9 cellular contexts compared by ENCODE assay signal in the genomic region with DNA sequence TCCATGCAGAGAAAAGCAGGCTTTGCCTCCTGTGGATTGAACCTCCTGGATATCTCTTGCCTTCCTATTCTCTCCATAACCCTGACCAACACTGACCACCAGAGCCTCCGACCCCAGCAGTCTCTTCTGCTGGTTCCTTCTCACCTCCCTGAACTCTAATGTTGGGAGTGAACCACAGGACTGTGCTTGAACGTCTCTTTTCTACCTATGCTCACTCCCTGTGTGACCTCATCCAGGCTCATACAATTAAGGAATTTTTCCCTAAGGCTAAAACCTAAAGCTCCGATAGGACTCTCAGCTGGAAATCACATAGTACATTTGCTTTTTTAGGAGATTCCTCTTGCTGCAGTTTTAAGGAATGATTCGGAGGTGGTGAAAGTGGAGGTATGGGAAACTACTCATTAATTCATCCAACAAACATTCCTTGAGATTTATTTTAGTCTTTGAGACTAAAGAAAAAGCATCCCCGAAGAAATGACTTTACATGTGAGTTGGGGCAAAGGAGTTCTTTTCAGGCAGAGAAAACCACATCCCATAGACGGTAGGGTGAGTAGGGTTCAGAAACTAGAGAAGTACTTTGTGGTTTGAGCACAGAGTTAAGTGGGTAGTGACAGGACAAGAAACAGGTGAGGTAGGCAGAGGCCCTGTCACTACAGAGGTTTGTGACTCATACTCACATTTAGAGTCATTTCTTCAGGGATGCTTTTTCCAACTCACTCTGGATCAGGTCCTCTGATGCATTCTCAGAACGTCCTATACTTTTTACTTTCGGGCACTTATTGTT. TPM values are rescaled to one million over a fixed set of nuclear protein-coding genes. Genes with fewer than 3 reads are reported as not detected.
DNase-seq lines count a peak whose midpoint lies in the region; ATAC-seq and TF ChIP-seq lines count a peak whose summit lies in the region.
"Had no signal": no experiment of that assay in that cellular context is flagged by ENCODE, and none has a peak within 500 bp of the region (broad histone marks: within the 10 kb centered on the region; RNA-seq: fewer than 3 reads in every experiment).

No MANE protein-coding gene starts in this region.

- no peaks in the 10 kb centered on the region for H3K9me3 Mint-ChIP-seq in activated naive CD4-positive, alpha-beta T cell treated with anti-CD3 and anti-CD28 coated beads for 36 hours
- H3K9me3 Mint-ChIP-seq in CD14-positive monocyte = no peaks in the 10 kb centered on the region

- TF ChIP-seq CTCF in GM06990 (IDR thresholded peaks at IDR 0.05; ENCODE audit: insufficient read depth, low read length, poor library complexity, severe bottlenecking) (no peak), CD14-positive monocyte (IDR thresholded peaks at IDR 0.05) (no peak)

- no peaks in the 10 kb centered on the region for H3K9me2 ChIP-seq in GM23248 (ENCODE audit: insufficient read depth)

- no peaks in the 10 kb centered on the region; the same call in 1 of the 2 replicates for H3K27me3 ChIP-seq in GM06990 (replicated peaks; ENCODE audit: control insufficient read depth, insufficient read depth, low read length)
- no peaks in the 10 kb centered on the region for H3K27me3 ChIP-seq in GM23248 (replicated peaks; ENCODE audit: insufficient read depth)

- DNase-seq in GM06990 (ENCODE audit: extremely low read depth, insufficient read length) = peak; percentile 9
- peak; percentile 53 for DNase-seq in activated naive CD4-positive, alpha-beta T cell treated with anti-CD3 and anti-CD28 coated beads for 36 hours
- DNase-seq in HuH-7.5 (ENCODE audit: low spot score) = no peak
- DNase-seq in GM19238 (ENCODE audit: insufficient read length, low spot score) = no peak
- DNase-seq in CD14-positive monocyte (ENCODE audit: low spot score) = no peak
- DNase-seq in GM23248 = no peak
- DNase-seq: psoas muscle had no signal

- in situ Hi-C loops in GM23248 (cut with MboI) = no loop called here

- no peaks in the 10 kb centered on the region for H3K79me2 ChIP-seq in GM23248 (ENCODE audit: insufficient read depth)

- no peak overlapping the region for H3K27ac ChIP-seq in GM23248
- H3K27ac ChIP-seq: psoas muscle had no signal

- H4K20me1 ChIP-seq in GM23248 (ENCODE audit: insufficient read depth) = no peaks in the 10 kb centered on the region

- no peaks in the 10 kb centered on the region for H3K27me3 Mint-ChIP-seq in activated naive CD4-positive, alpha-beta T cell treated with anti-CD3 and anti-CD28 coated beads for 36 hours (ENCODE audit: low read depth)
- peaks cover 2 to 10% (median 6%) of the 10 kb centered on the region in 3 donors for H3K27me3 Mint-ChIP-seq in CD14-positive monocyte (ENCODE audit: low read depth in 3 of 3)

- WGBS in GM23248 (ENCODE audit: low coverage in 1 of 2, low lambda C conversion rate in 2 of 2, missing lambda C conversion rate in 2 of 2), 2 experiments = 68 to 72% methylated on average over 8 of the region's 8 CpGs

- ATAC-seq in GM19438 (IDR thresholded peaks at IDR 0.05; ENCODE audit: low read depth, unreplicated experiment) = peak; percentile 90
- peak; percentile 98 for ATAC-seq in HG03097 (IDR thresholded peaks at IDR 0.05; ENCODE audit: low FRiP score, unreplicated experiment)
- ATAC-seq: psoas muscle had no signal

- no peaks in the 10 kb centered on the region for H3K36me3 Mint-ChIP-seq in activated naive CD4-positive, alpha-beta T cell treated with anti-CD3 and anti-CD28 coated beads for 36 hours (ENCODE audit: low read depth)
- H3K36me3 Mint-ChIP-seq in CD14-positive monocyte = no peaks in the 10 kb centered on the region

- no peak overlapping the region for H3K4me2 ChIP-seq in GM23248 (ENCODE audit: unreplicated experiment)

- no peak overlapping the region for H3K4me3 Mint-ChIP-seq in activated naive CD4-positive, alpha-beta T cell treated with anti-CD3 and anti-CD28 coated beads for 36 hours
- H3K4me3 Mint-ChIP-seq in CD14-positive monocyte = no peak overlapping the region

- H3K9ac ChIP-seq in GM23248 = no peak overlapping the region

- H3K4me3 ChIP-seq in GM06990 (replicated peaks; ENCODE audit: low read depth, low read length) (no peak overlapping the region), GM23248 (no peak overlapping the region)
- H3K4me3 ChIP-seq: psoas muscle had no signal

- H3K4me1 Mint-ChIP-seq in activated naive CD4-positive, alpha-beta T cell treated with anti-CD3 and anti-CD28 coated beads for 36 hours (ENCODE audit: low read depth) = peaks cover 13% of the 10 kb centered on the region
- H3K4me1 Mint-ChIP-seq in CD14-positive monocyte = no peaks in the 10 kb centered on the region

- no peaks in the 10 kb centered on the region for H3F3A ChIP-seq in GM23248 (ENCODE audit: insufficient read depth)

- H3K36me3 ChIP-seq in GM06990 (ENCODE audit: control insufficient read depth, insufficient read depth, low read length) (no peaks in the 10 kb centered on the region), GM23248 (ENCODE audit: low read depth) (no peaks in the 10 kb centered on the region)

- H3K9me3 ChIP-seq in GM23248 (ENCODE audit: low read depth) = no peaks in the 10 kb centered on the region
- H3K9me3 ChIP-seq: psoas muscle had no signal

- H2AFZ ChIP-seq in GM23248 = no peak overlapping the region

- H3K27ac Mint-ChIP-seq in activated naive CD4-positive, alpha-beta T cell treated with anti-CD3 and anti-CD28 coated beads for 36 hours = no peak overlapping the region
- H3K27ac Mint-ChIP-seq in CD14-positive monocyte = peak overlapping the region in 1 of 7 donors; percentile 60

- CTCF ChIA-PET in activated naive CD4-positive, alpha-beta T cell treated with anti-CD3 and anti-CD28 coated beads for 36 hours (lab: Charles Lee) = no interaction called here

- no peaks in the 10 kb centered on the region for H3K4me1 ChIP-seq in GM23248 (ENCODE audit: insufficient read depth)
- H3K4me1 ChIP-seq: psoas muscle had no signal

- intact Hi-C loops in activated naive CD4-positive, alpha-beta T cell treated with anti-CD3 and anti-CD28 coated beads for 36 hours (cut with micrococcal nuclease) = loop anchor here (1.0 to 5.0 kb wide), 5 partner anchors 31 to 215 kb away; a partner anchor contains a TSS
- intact Hi-C loops in CD14-positive monocyte (cut with micrococcal nuclease) = no loop called here

RNA-seq across cellular contexts. Expression of a gene that starts 30.8 kb away (rescaled TPM):
- not detected for total RNA-seq in activated naive CD4-positive, alpha-beta T cell treated with anti-CD3 and anti-CD28 coated beads for 36 hours
- polyA plus RNA-seq in CD14-positive monocyte (not detected), GM23248 (2016; fragmentation: Nextera tagmentation; extraction: Ambion mirVana) (3.1 and 4.5 TPM in 2 replicates)
- total RNA-seq in GM23248 (2014; rRNA removed; shearing (Covaris generic)) = 1.9 and 3.4 TPM in 2 replicates

Comparison
In these comparisons a context has a peak if more than half of its experiments do, and no peak if none do; other contexts are left out.
1. DNase-seq: peak in GM06990 (single experiment) and activated naive CD4-positive, alpha-beta T cell treated with anti-CD3 and anti-CD28 coated beads for 36 hours (single experiment); none in HuH-7.5 (single experiment), GM19238 (single experiment), CD14-positive monocyte (single experiment) and GM23248 (single experiment).